In genomic region chr7:98395481-98395880, GRCh38 we compare ENCODE assay signal across 29 cellular contexts.
"Had no signal": no experiment of that assay in that cellular context is flagged by ENCODE, and none has a peak within 500 bp of the region (broad histone marks: within the 10 kb centered on the region; RNA-seq: fewer than 3 reads in every experiment).

No MANE protein-coding gene starts in this region.

- FAIRE-seq: endometrium, small intestine, urothelium cell line had no signal

- H3K4me1 ChIP-seq: lower lobe of right lung, prostate gland, testis had no signal

- H3K27me3 ChIP-seq: testis had no signal

- H3K36me3 ChIP-seq: esophagus squamous epithelium, heart right ventricle, lower lobe of right lung, neutrophil, prostate gland, stomach, tibial artery, upper lobe of left lung had no signal

- H3K4me3 ChIP-seq: esophagus squamous epithelium, heart right ventricle, lower lobe of right lung, prostate gland, stomach, testis, tibial artery, upper lobe of left lung had no signal

- H3K9me3 ChIP-seq: esophagus squamous epithelium, heart right ventricle, lower lobe of right lung, neutrophil, prostate gland, stomach, testis, tibial artery, upper lobe of left lung had no signal

- DNase-seq: cortex of kidney; effector memory CD8-positive, alpha-beta T cell; erythroblast; esophagus squamous epithelium; foreskin melanocyte; glutamatergic neuron; heart right ventricle; hippocampal formation; immature natural killer cell; islet precursor cell; kidney glomerular epithelial cell; left ventricle myocardium superior; lower lobe of right lung; right cardiac atrium; small intestine; stimulated activated CD4-positive, alpha-beta T cell treated with anti-CD3 and anti-CD28 coated beads, Interleukin-12 subunit alpha, Interleukin-12 subunit beta, amount 100 ng/mL, for 4 hours; stimulated activated CD4-positive, alpha-beta T cell treated with anti-CD3 and anti-CD28 coated beads, Interleukin-1b, Interleukin-23, amount 100 ng/mL, for 48 hours; stimulated activated CD4-positive, alpha-beta T cell treated with anti-CD3 and anti-CD28 coated beads, Interleukin-4, amount 100 ng/mL, for 24 hours; stimulated activated naive CD4-positive, alpha-beta T cell treated with Interleukin-2 at 50 U/mL for 16 hours; stomach; testis; tibial artery; upper lobe of left lung had no signal

- ATAC-seq: effector memory CD8-positive, alpha-beta T cell; heart right ventricle; left ventricle myocardium superior; lower lobe of right lung; natural killer cell treated with Interleukin-12 subunit alpha and Interleukin-12 subunit beta and Interleukin-15 and Interleukin-18, amount 100 ng/mL, for 72 hours; right cardiac atrium; stimulated activated effector memory CD8-positive, alpha-beta T cell treated with anti-CD3 and anti-CD28 coated beads, Interleukin-12 subunit alpha, Interleukin-12 subunit beta, amount 100 ng/mL, for 72 hours had no signal

- H3K27ac ChIP-seq: esophagus squamous epithelium, heart right ventricle, lower lobe of right lung, neutrophil, prostate gland, stomach, testis, tibial artery, upper lobe of left lung had no signal
